In genomic region chr11:47268448-47269001, GRCh38 we compare ENCODE assay signal across 1 cellular context.
TF ChIP-seq lines count a peak whose summit lies in the region.

No MANE protein-coding gene starts in this region.

TF ChIP-seq in liver, 16 proteins besides CTCF, POLR2A, EP300 and RAD21 (continued from another document):
- TF ChIP-seq, protein P1, sequence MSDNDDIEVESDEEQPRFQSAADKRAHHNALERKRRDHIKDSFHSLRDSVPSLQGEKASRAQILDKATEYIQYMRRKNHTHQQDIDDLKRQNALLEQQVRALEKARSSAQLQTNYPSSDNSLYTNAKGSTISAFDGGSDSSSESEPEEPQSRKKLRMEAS (IDR thresholded peaks at IDR 0.05), result no peak
- TF ChIP-seq TAF1 (conservative IDR thresholded peaks at IDR 0.05), result no peak
- TF ChIP-seq HNF4A (conservative IDR thresholded peaks at IDR 0.05), result no peak
- TF ChIP-seq, protein P2, sequence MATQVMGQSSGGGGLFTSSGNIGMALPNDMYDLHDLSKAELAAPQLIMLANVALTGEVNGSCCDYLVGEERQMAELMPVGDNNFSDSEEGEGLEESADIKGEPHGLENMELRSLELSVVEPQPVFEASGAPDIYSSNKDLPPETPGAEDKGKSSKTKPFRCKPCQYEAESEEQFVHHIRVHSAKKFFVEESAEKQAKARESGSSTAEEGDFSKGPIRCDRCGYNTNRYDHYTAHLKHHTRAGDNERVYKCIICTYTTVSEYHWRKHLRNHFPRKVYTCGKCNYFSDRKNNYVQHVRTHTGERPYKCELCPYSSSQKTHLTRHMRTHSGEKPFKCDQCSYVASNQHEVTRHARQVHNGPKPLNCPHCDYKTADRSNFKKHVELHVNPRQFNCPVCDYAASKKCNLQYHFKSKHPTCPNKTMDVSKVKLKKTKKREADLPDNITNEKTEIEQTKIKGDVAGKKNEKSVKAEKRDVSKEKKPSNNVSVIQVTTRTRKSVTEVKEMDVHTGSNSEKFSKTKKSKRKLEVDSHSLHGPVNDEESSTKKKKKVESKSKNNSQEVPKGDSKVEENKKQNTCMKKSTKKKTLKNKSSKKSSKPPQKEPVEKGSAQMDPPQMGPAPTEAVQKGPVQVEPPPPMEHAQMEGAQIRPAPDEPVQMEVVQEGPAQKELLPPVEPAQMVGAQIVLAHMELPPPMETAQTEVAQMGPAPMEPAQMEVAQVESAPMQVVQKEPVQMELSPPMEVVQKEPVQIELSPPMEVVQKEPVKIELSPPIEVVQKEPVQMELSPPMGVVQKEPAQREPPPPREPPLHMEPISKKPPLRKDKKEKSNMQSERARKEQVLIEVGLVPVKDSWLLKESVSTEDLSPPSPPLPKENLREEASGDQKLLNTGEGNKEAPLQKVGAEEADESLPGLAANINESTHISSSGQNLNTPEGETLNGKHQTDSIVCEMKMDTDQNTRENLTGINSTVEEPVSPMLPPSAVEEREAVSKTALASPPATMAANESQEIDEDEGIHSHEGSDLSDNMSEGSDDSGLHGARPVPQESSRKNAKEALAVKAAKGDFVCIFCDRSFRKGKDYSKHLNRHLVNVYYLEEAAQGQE (IDR thresholded peaks at IDR 0.05), result no peak
- TF ChIP-seq YY1 (IDR thresholded peaks at IDR 0.05), result no peak
- TF ChIP-seq GABPA (IDR thresholded peaks at IDR 0.05 in 1 of 2, conservative IDR thresholded peaks at IDR 0.05 in 1 of 2), result no peak
- TF ChIP-seq, protein P3, sequence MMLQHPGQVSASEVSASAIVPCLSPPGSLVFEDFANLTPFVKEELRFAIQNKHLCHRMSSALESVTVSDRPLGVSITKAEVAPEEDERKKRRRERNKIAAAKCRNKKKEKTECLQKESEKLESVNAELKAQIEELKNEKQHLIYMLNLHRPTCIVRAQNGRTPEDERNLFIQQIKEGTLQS (IDR thresholded peaks at IDR 0.05), result no peak
- TF ChIP-seq FOXA2 (IDR thresholded peaks at IDR 0.05), result no peak
